In the genomic region with DNA sequence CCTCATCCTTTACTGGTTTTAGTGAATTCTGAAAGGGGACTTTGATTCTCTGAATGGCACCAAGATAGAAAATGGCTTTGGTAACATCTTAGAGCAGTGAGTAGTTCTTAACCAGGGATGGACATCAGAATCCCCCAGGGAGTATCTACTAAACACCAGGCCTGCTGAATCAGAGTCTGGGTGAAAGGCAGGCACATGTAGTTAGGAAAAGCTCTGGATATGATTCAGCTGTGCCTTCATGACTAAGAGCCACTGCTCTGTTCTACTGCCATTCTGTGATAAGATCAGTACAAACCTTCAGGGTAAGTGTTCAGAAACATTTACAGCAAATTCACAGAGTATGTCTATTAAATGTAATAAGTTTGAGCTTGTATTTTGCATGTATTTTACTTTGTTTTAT, we compare ENCODE assay signal across 12 cellular contexts. TPM values are rescaled to one million over a fixed set of nuclear protein-coding genes. Genes with fewer than 3 reads are reported as not detected.
DNase-seq lines count a peak whose midpoint lies in the region; ATAC-seq and TF ChIP-seq lines count a peak whose summit lies in the region.
"Had no signal": no experiment of that assay in that cellular context is flagged by ENCODE, and none has a peak within 500 bp of the region (broad histone marks: within the 10 kb centered on the region; RNA-seq: fewer than 3 reads in every experiment).

No MANE protein-coding gene starts in this region.

- intact Hi-C loops in activated CD4-positive, alpha-beta memory T cell treated with anti-CD3 and anti-CD28 coated beads for 36 hours (cut with micrococcal nuclease): no loop called here

- H3F3A ChIP-seq in MM.1S (ENCODE audit: insufficient read depth, low read length): no peaks in the 10 kb centered on the region

- no peak overlapping the region for H3K27ac Mint-ChIP-seq in activated CD4-positive, alpha-beta memory T cell treated with anti-CD3 and anti-CD28 coated beads for 36 hours
- no peak overlapping the region for H3K27ac Mint-ChIP-seq in naive thymus-derived CD8-positive, alpha-beta T cell
- H3K27ac Mint-ChIP-seq: natural killer cell had no signal

- H3K9me3 Mint-ChIP-seq in activated CD4-positive, alpha-beta memory T cell treated with anti-CD3 and anti-CD28 coated beads for 36 hours: peaks cover 3% of the 10 kb centered on the region
- H3K9me3 Mint-ChIP-seq in naive thymus-derived CD8-positive, alpha-beta T cell: peaks cover 0 to under 1% (median 0%) of the 10 kb centered on the region in 9 donors
- H3K9me3 Mint-ChIP-seq: natural killer cell had no signal

- no peaks in the 10 kb centered on the region for H3K9me3 ChIP-seq in osteoblast (ENCODE audit: low read depth, low read length)
- no peaks in the 10 kb centered on the region for H3K9me3 ChIP-seq in MM.1S (replicated peaks; ENCODE audit: insufficient read depth, low read length)
- H3K9me3 ChIP-seq: gastrocnemius medialis had no signal

- H3K27ac ChIP-seq in osteoblast (ENCODE audit: low read depth, low read length) (peak overlapping the region; percentile 31), MM.1S (ENCODE audit: low read length) (no peak overlapping the region)
- H3K27ac ChIP-seq: gastrocnemius medialis had no signal

- TF ChIP-seq CTCF in osteoblast (IDR thresholded peaks at IDR 0.05; ENCODE audit: extremely low read depth, low read depth, low read length) (no peak), MM.1S (IDR thresholded peaks at IDR 0.05; ENCODE audit: low read length) (no peak)

- H3K27me3 ChIP-seq in osteoblast (ENCODE audit: insufficient read depth, low read length) (no peaks in the 10 kb centered on the region), MM.1S (replicated peaks; ENCODE audit: insufficient read depth, low read length) (no peaks in the 10 kb centered on the region)
- H3K27me3 ChIP-seq: gastrocnemius medialis had no signal

- POLR2A ChIA-PET in activated CD4-positive, alpha-beta memory T cell treated with anti-CD3 and anti-CD28 coated beads for 36 hours (lab: Charles Lee): no interaction called here
- POLR2A ChIA-PET in naive thymus-derived CD8-positive, alpha-beta T cell (lab: Charles Lee): no interaction called here

- H3K4me1 Mint-ChIP-seq in activated CD4-positive, alpha-beta memory T cell treated with anti-CD3 and anti-CD28 coated beads for 36 hours (ENCODE audit: low read depth): peaks cover 4% of the 10 kb centered on the region
- peaks cover 7 to 30% (median 10%) of the 10 kb centered on the region in 4 donors for H3K4me1 Mint-ChIP-seq in naive thymus-derived CD8-positive, alpha-beta T cell

- H3K9me2 ChIP-seq in MM.1S (replicated peaks; ENCODE audit: insufficient read depth, low read length): no peaks in the 10 kb centered on the region

- H3K27me3 Mint-ChIP-seq in activated CD4-positive, alpha-beta memory T cell treated with anti-CD3 and anti-CD28 coated beads for 36 hours: no peaks in the 10 kb centered on the region
- no peaks in the 10 kb centered on the region for H3K27me3 Mint-ChIP-seq in naive thymus-derived CD8-positive, alpha-beta T cell

- H3K9ac ChIP-seq in MM.1S (ENCODE audit: low read length): no peak overlapping the region

- DNase-seq in GM04504 (ENCODE audit: low read depth) (peak; percentile 89), OCI-M1 (lab: John Stamatoyannopoulos, UW) (peak; percentile 7), erythroblast (lab: John Stamatoyannopoulos, UW) (peak; percentile 9 to 36), osteoblast (ENCODE audit: insufficient read length, low spot score, missing footprints) (peak; percentile 94), MM.1S (no peak)
- DNase-seq in activated CD4-positive, alpha-beta memory T cell treated with anti-CD3 and anti-CD28 coated beads for 36 hours: no peak
- DNase-seq in naive thymus-derived CD8-positive, alpha-beta T cell: no peak
- DNase-seq: activated effector memory CD4-positive, alpha-beta T cell treated with anti-CD3 and anti-CD28 coated beads, Interleukin-2, amount 50 U/mL, for 16 hours; gastrocnemius medialis; natural killer cell; SW 1271 had no signal

- peak overlapping the region; percentile 23 for H3K4me2 ChIP-seq in osteoblast (ENCODE audit: insufficient read depth, low read length)
- no peak overlapping the region for H3K4me2 ChIP-seq in MM.1S (ENCODE audit: low read depth, low read length)

- H3K4me3 Mint-ChIP-seq in activated CD4-positive, alpha-beta memory T cell treated with anti-CD3 and anti-CD28 coated beads for 36 hours: no peak overlapping the region
- no peak overlapping the region for H3K4me3 Mint-ChIP-seq in naive thymus-derived CD8-positive, alpha-beta T cell
- H3K4me3 Mint-ChIP-seq: natural killer cell had no signal

- H2AFZ ChIP-seq in osteoblast (ENCODE audit: low read length) (no peak overlapping the region), MM.1S (ENCODE audit: low read length) (no peak overlapping the region)

- no peak overlapping the region for H3K4me3 ChIP-seq in osteoblast (ENCODE audit: insufficient read depth, low read length)
- H3K4me3 ChIP-seq in MM.1S (ENCODE audit: low read length): no peak overlapping the region
- H3K4me3 ChIP-seq: gastrocnemius medialis had no signal

- H3K36me3 ChIP-seq in osteoblast (ENCODE audit: insufficient read depth, low read length) (no peaks in the 10 kb centered on the region), MM.1S (replicated peaks; ENCODE audit: insufficient read depth, low read length) (no peaks in the 10 kb centered on the region)
- H3K36me3 ChIP-seq: gastrocnemius medialis had no signal

- H3K79me2 ChIP-seq in osteoblast (ENCODE audit: insufficient read depth, low read length) (no peaks in the 10 kb centered on the region), MM.1S (ENCODE audit: low read length) (no peaks in the 10 kb centered on the region)

- TF ChIP-seq POLR2A in erythroblast (IDR thresholded peaks at IDR 0.05; ENCODE audit: low read length): no peak

- no peaks in the 10 kb centered on the region for H3K36me3 Mint-ChIP-seq in activated CD4-positive, alpha-beta memory T cell treated with anti-CD3 and anti-CD28 coated beads for 36 hours
- peaks cover 0 to 4% (median under 1%) of the 10 kb centered on the region in 3 donors for H3K36me3 Mint-ChIP-seq in naive thymus-derived CD8-positive, alpha-beta T cell
- H3K36me3 Mint-ChIP-seq: natural killer cell had no signal

- CTCF ChIA-PET in activated CD4-positive, alpha-beta memory T cell treated with anti-CD3 and anti-CD28 coated beads for 36 hours (lab: Charles Lee): no interaction called here

- H3K4me1 ChIP-seq in osteoblast (ENCODE audit: insufficient read depth, low read length): peaks cover 18% of the 10 kb centered on the region
- H3K4me1 ChIP-seq in MM.1S (ENCODE audit: low read length): no peaks in the 10 kb centered on the region

- no peak for ATAC-seq in GM19035 (IDR thresholded peaks at IDR 0.05; ENCODE audit: unreplicated experiment)
- ATAC-seq in naive thymus-derived CD8-positive, alpha-beta T cell: no peak
- ATAC-seq: gastrocnemius medialis, natural killer cell had no signal

- H4K20me1 ChIP-seq in osteoblast (ENCODE audit: insufficient read depth, low read length) (no peaks in the 10 kb centered on the region), MM.1S (ENCODE audit: insufficient read depth, low read length) (no peaks in the 10 kb centered on the region)

RNA-seq across cellular contexts. Expression of gene B3GNT2, which starts 46.2 kb away (rescaled TPM):
- total RNA-seq in osteoblast: 19.2 and 21.7 TPM in 2 replicates
- 10 to 100 TPM; 26.6 to 26.9 TPM for total RNA-seq in activated CD4-positive, alpha-beta memory T cell treated with anti-CD3 and anti-CD28 coated beads for 36 hours
- 10 to 100 TPM; 20.7 to 22.8 TPM for total RNA-seq in naive thymus-derived CD8-positive, alpha-beta T cell
- 10 to 100 TPM; 20.0 to 31.0 (median 27.0) TPM for polyA plus RNA-seq in naive thymus-derived CD8-positive, alpha-beta T cell

Comparison
In these comparisons a context has a peak if more than half of its experiments do, and no peak if none do; other contexts are left out.
1. DNase-seq: peak in GM04504 (single experiment), OCI-M1 (single experiment), erythroblast (2 of 2) and osteoblast (single experiment); none in MM.1S (single experiment), activated CD4-positive, alpha-beta memory T cell treated with anti-CD3 and anti-CD28 coated beads for 36 hours (single experiment) and naive thymus-derived CD8-positive, alpha-beta T cell (0 of 10).